In the genomic region with DNA sequence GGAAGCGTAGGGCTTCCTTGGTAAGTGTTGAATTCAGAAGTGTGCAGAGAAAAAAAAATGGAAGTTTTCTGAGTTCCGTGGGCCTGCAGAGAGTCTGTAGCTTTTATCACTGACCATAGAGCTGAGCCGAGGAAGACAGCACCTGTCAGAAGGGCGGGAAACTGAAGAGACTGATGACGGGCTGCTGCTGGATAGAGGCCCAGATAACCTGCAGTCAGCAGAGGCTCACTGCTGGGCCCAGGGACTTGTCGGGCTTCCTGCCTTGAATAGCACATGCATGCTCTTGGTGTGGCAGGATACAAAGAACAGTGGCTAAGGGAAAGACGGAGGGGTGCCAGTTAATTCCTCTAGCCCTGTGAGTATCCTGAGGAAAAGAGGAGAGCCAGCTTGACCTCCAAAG, we compare ENCODE assay signal across 19 cellular contexts.
DNase-seq lines count a peak whose midpoint lies in the region; ATAC-seq lines count a peak whose summit lies in the region.
"Had no signal": no experiment of that assay in that cellular context is flagged by ENCODE, and none has a peak within 500 bp of the region (broad histone marks: within the 10 kb centered on the region; RNA-seq: fewer than 3 reads in every experiment).

No MANE protein-coding gene starts in this region.

- ATAC-seq in right cardiac atrium, result peak; percentile 30 to 39
- ATAC-seq in HG02981 (IDR thresholded peaks at IDR 0.05; ENCODE audit: unreplicated experiment), result no peak
- ATAC-seq in HG02571 (IDR thresholded peaks at IDR 0.05; ENCODE audit: unreplicated experiment), result no peak
- ATAC-seq in HG03196 (IDR thresholded peaks at IDR 0.05; ENCODE audit: unreplicated experiment), result no peak
- ATAC-seq: stimulated activated memory B cell treated with anti-CD40 and anti-IgM and Interleukin-4, amounts not matched to agents 10 μg/mL and 1 μg/mL and 100 μg/mL, for 72 hours had no signal

- WGBS in right cardiac atrium, result 67% methylated on average over 7 of the region's 7 CpGs

- intact Hi-C loops in right cardiac atrium (cut with DNase I), result loop anchor here in 1 of 4 donors (10.0 kb wide), 1 partner anchor 535 kb away; no protein-coding TSS in a partner anchor

- no peaks in the 10 kb centered on the region for H3K4me1 ChIP-seq in right cardiac atrium (ENCODE audit: control insufficient read depth, insufficient read depth, low read length)
- H3K4me1 ChIP-seq: SJCRH30 had no signal

- no peaks in the 10 kb centered on the region for H3K9me3 ChIP-seq in right cardiac atrium (ENCODE audit: control insufficient read depth, low read length)
- H3K9me3 ChIP-seq: SJCRH30 had no signal

- no peak overlapping the region for H3K4me3 ChIP-seq in right cardiac atrium (ENCODE audit: low read length)
- H3K4me3 ChIP-seq: SJCRH30 had no signal

- H3K27ac ChIP-seq in right cardiac atrium (ENCODE audit: low read length), result peak overlapping the region; percentile 11
- H3K27ac ChIP-seq: brain microvascular endothelial cell, C4-2B, SJCRH30 had no signal

- DNase-seq in COR-L47 (lab: John Stamatoyannopoulos, UW), result peak; percentile 38
- peak; percentile 72 for DNase-seq in NCI-H2029 (lab: John Stamatoyannopoulos, UW)
- peak; percentile 82 for DNase-seq in cerebellar cortex (ENCODE audit: low spot score)
- no peak for DNase-seq in right cardiac atrium
- no peak for DNase-seq in kidney tubule cell (ENCODE audit: low spot score)
- DNase-seq: activated CD8-positive, alpha-beta memory T cell treated with anti-CD3 and anti-CD28 coated beads, Interleukin-2, amount 50 U/mL, for 4 hours; activated effector memory CD4-positive, alpha-beta T cell treated with anti-CD3 and anti-CD28 coated beads, Interleukin-2, amount 50 U/mL, for 16 hours; brain microvascular endothelial cell; immature natural killer cell; NCI-H187; NCI-H526 treated with DMSO at 0.1 percent for 48 hours; nucleus accumbens; OCI-M1; SJCRH30 had no signal

- H3K27me3 ChIP-seq in right cardiac atrium (ENCODE audit: control insufficient read depth, insufficient read depth), result no peaks in the 10 kb centered on the region
- H3K27me3 ChIP-seq: brain microvascular endothelial cell, SJCRH30 had no signal

Comparison
In these comparisons a context has a peak if more than half of its experiments do, and no peak if none do; other contexts are left out.
1. DNase-seq: peak in COR-L47 (single experiment), NCI-H2029 (single experiment) and cerebellar cortex (single experiment); none in right cardiac atrium (0 of 3) and kidney tubule cell (single experiment).
2. ATAC-seq: peak in right cardiac atrium (2 of 2); none in HG02981 (single experiment), HG02571 (single experiment) and HG03196 (single experiment).